In the genomic region with DNA sequence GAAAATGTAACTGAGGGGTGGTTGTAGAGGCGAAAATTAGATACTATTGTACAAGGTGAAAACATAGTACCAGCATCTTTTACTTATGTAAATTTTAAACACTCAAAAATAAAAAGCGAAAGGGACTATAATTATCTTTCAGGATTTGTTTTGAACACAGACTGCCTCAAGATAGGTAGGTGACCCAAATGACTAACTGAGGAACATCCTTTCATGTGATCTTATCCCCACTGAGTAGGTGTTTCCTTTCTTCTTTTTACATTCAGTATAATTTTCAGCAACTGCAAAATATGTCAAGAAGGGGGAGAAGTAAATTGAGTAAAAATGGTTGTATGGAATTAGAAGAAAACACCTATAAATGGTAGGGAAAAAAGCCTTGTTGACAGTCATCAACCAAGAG, we compare ENCODE assay signal across 18 cellular contexts.
A peak's percentile ranks its signal among the peaks of the same experiment; 100 is the strongest.
DNase-seq lines count a peak whose midpoint lies in the region; ATAC-seq and TF ChIP-seq lines count a peak whose summit lies in the region.
"Had no signal": no experiment of that assay in that cellular context is flagged by ENCODE, and none has a peak within 500 bp of the region (broad histone marks: within the 10 kb centered on the region; RNA-seq: fewer than 3 reads in every experiment).

No MANE protein-coding gene starts in this region.

- CTCF ChIA-PET in activated CD4-positive, alpha-beta T cell treated with anti-CD3 and anti-CD28 coated beads for 36 hours (lab: Charles Lee) = interaction anchor here (0.6 to 4.6 kb wide), 2 partner anchors 14 to 146 kb away, joined by 3 to 27 read pairs; no protein-coding TSS in a partner anchor

- no peak overlapping the region for H3K4me3 Mint-ChIP-seq in activated CD4-positive, alpha-beta T cell treated with anti-CD3 and anti-CD28 coated beads for 36 hours
- H3K4me3 Mint-ChIP-seq: CD4-positive, alpha-beta T cell; GM23338 had no signal

- intact Hi-C loops in activated CD4-positive, alpha-beta T cell treated with anti-CD3 and anti-CD28 coated beads for 36 hours (cut with DNase I, micrococcal nuclease) = loop anchor here in 1 of 2 experiments (10.0 kb wide), 1 partner anchor 276 kb away; no protein-coding TSS in a partner anchor

- H3K27me3 Mint-ChIP-seq in activated CD4-positive, alpha-beta T cell treated with anti-CD3 and anti-CD28 coated beads for 36 hours = peaks cover under 1% of the 10 kb centered on the region

- no peak overlapping the region for H3K27ac Mint-ChIP-seq in activated CD4-positive, alpha-beta T cell treated with anti-CD3 and anti-CD28 coated beads for 36 hours
- H3K27ac Mint-ChIP-seq: CD4-positive, alpha-beta T cell; GM23338 had no signal

- no peak for TF ChIP-seq CTCF in VCaP (conservative IDR thresholded peaks at IDR 0.05)

- peaks cover 4% of the 10 kb centered on the region for H3K4me1 Mint-ChIP-seq in activated CD4-positive, alpha-beta T cell treated with anti-CD3 and anti-CD28 coated beads for 36 hours
- H3K4me1 Mint-ChIP-seq: GM23338 had no signal

- H3K9me3 Mint-ChIP-seq in activated CD4-positive, alpha-beta T cell treated with anti-CD3 and anti-CD28 coated beads for 36 hours (ENCODE audit: low read depth) = no peaks in the 10 kb centered on the region
- H3K9me3 Mint-ChIP-seq: CD4-positive, alpha-beta T cell; GM23338 had no signal

- DNase-seq in activated CD4-positive, alpha-beta T cell treated with anti-CD3 and anti-CD28 coated beads for 36 hours = no peak
- no peak for DNase-seq in activated CD4-positive, alpha-beta T cell treated with anti-CD3 and anti-CD28 coated beads for 1 hour
- no peak for DNase-seq in Ammon's horn (ENCODE audit: low spot score)
- DNase-seq in SW480 (ENCODE audit: low spot score) = no peak
- DNase-seq in SKM-1 (lab: John Stamatoyannopoulos, UW; ENCODE audit: unreplicated experiment) = no peak
- no peak for DNase-seq in NCI-H2081 (lab: John Stamatoyannopoulos, UW)
- DNase-seq: AML-193; Calu3; CD4-positive, alpha-beta T cell; DMS79; EL; H7; IMR-90; KBM-7 had no signal

- no peaks in the 10 kb centered on the region for H3K36me3 Mint-ChIP-seq in activated CD4-positive, alpha-beta T cell treated with anti-CD3 and anti-CD28 coated beads for 36 hours (ENCODE audit: low read depth)

- peak overlapping the region; percentile 81 for H3K27ac ChIP-seq in VCaP
- H3K27ac ChIP-seq: 22Rv1 had no signal

- POLR2A ChIA-PET in activated CD4-positive, alpha-beta T cell treated with anti-CD3 and anti-CD28 coated beads for 36 hours (lab: Charles Lee) = no interaction called here

- ATAC-seq in activated CD4-positive, alpha-beta T cell treated with anti-CD3 and anti-CD28 coated beads for 36 hours = peak; percentile 36
- peak; percentile 43 for ATAC-seq in GM21529 (IDR thresholded peaks at IDR 0.05; ENCODE audit: unreplicated experiment)
- ATAC-seq: GM23338 had no signal
